In the genomic region with DNA sequence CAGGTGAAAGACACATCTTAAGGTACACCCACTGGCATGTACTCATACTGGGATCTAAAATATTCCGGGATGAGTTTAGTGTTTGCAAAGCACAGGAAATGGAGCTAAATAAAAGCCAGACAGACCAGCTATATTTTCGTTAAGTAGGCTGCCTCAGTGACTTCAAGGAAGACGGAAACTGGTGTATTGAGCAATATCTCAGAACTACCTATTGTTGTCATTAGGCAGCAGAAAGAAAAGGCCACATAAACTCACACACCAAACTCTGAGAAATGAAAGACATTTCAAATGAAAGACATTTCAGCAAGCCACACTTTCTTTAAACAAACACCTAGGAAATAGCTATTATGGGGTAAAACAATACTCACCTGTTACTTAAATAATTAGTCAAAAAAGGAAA, we compare ENCODE assay signal across 17 cellular contexts.
DNase-seq lines count a peak whose midpoint lies in the region; ATAC-seq and TF ChIP-seq lines count a peak whose summit lies in the region.
"Had no signal": no experiment of that assay in that cellular context is flagged by ENCODE, and none has a peak within 500 bp of the region (broad histone marks: within the 10 kb centered on the region; RNA-seq: fewer than 3 reads in every experiment).

No MANE protein-coding gene starts in this region.

- no peak for DNase-seq in Caco-2
- DNase-seq in GM12865 (ENCODE audit: low read depth), result peak; percentile 17
- peak; percentile 41 for DNase-seq in OCI-M1 (lab: John Stamatoyannopoulos, UW)
- DNase-seq in hepatocyte (ENCODE audit: low spot score), result no peak
- DNase-seq in EL, result no peak
- DNase-seq in activated T-cell treated with anti-CD3 and anti-CD28 coated beads, Interleukin-2, amount 50 U/mL, for 24 hours, result no peak
- no peak for DNase-seq in OCI-M2 (lab: John Stamatoyannopoulos, UW; ENCODE audit: unreplicated experiment)
- DNase-seq: 8988T; CD4-positive, CD25-positive, alpha-beta regulatory T cell; CD8-positive, alpha-beta memory T cell; COR-L47; DMS79 treated with DMSO at 0.1 percent for 48 hours; GM23248; HCEC 1CT had no signal

- CTCF ChIA-PET in Caco-2 (lab: Charles Lee), result no interaction called here

- H4K20me1 ChIP-seq in hepatocyte (ENCODE audit: insufficient read depth, poor library complexity, severe bottlenecking), result no peaks in the 10 kb centered on the region
- H4K20me1 ChIP-seq: BLaER1 treated with 17β-estradiol and CSF1 and Interleukin-3, amounts not matched to agents 10 nM and 100 nM had no signal

- H3K27ac ChIP-seq in hepatocyte, result no peak overlapping the region
- H3K27ac ChIP-seq: BLaER1 treated with 17β-estradiol and CSF1 and Interleukin-3, amounts not matched to agents 10 nM and 100 nM; GM23248 had no signal

- no peaks in the 10 kb centered on the region for H3K36me3 Mint-ChIP-seq in Caco-2 (ENCODE audit: insufficient read depth, unreplicated experiment)
- no peaks in the 10 kb centered on the region for H3K36me3 Mint-ChIP-seq in activated T-cell treated with anti-CD3 and anti-CD28 coated beads, Interleukin-2, amount 50 U/mL, for 24 hours (ENCODE audit: low read depth)
- H3K36me3 Mint-ChIP-seq: CD4-positive, CD25-positive, alpha-beta regulatory T cell; CD8-positive, alpha-beta memory T cell had no signal

- H3K27me3 ChIP-seq in Caco-2 (replicated peaks; ENCODE audit: control insufficient read depth, insufficient read depth, low read length) (no peaks in the 10 kb centered on the region), hepatocyte (no peaks in the 10 kb centered on the region)
- H3K27me3 ChIP-seq: BLaER1 treated with 17β-estradiol and CSF1 and Interleukin-3, amounts not matched to agents 10 nM and 100 nM had no signal

- H3K9me3 Mint-ChIP-seq in Caco-2 (ENCODE audit: unreplicated experiment), result peaks cover 10% of the 10 kb centered on the region
- no peaks in the 10 kb centered on the region for H3K9me3 Mint-ChIP-seq in activated T-cell treated with anti-CD3 and anti-CD28 coated beads, Interleukin-2, amount 50 U/mL, for 24 hours

- TF ChIP-seq CTCF in Caco-2 (IDR thresholded peaks at IDR 0.05; ENCODE audit: insufficient read depth in 1 of 2, low read depth in 1 of 2, low read length in 1 of 2, severe bottlenecking in 1 of 2, unreplicated experiment in 1 of 2) (no peak), GM12865 (IDR thresholded peaks at IDR 0.05; ENCODE audit: insufficient read depth, low read depth, low read length, missing control alignments) (no peak), hepatocyte (IDR thresholded peaks at IDR 0.05; ENCODE audit: poor library complexity) (no peak)

- peak overlapping the region; percentile 56 for H3K4me2 ChIP-seq in hepatocyte
- H3K4me2 ChIP-seq: BLaER1 treated with 17β-estradiol and CSF1 and Interleukin-3, amounts not matched to agents 10 nM and 100 nM had no signal

- no peak overlapping the region for H3K27ac Mint-ChIP-seq in Caco-2 (ENCODE audit: unreplicated experiment)
- H3K27ac Mint-ChIP-seq in activated T-cell treated with anti-CD3 and anti-CD28 coated beads, Interleukin-2, amount 50 U/mL, for 24 hours, result no peak overlapping the region
- H3K27ac Mint-ChIP-seq: B cell; CD4-positive, CD25-positive, alpha-beta regulatory T cell; CD8-positive, alpha-beta memory T cell had no signal

- ATAC-seq in GM21360 (IDR thresholded peaks at IDR 0.05; ENCODE audit: unreplicated experiment), result no peak

- WGBS in hepatocyte (ENCODE audit: low lambda C conversion rate, missing lambda C conversion rate), result 46% methylated on average over 3 of the region's 3 CpGs

- H3K4me3 Mint-ChIP-seq in Caco-2 (ENCODE audit: unreplicated experiment), result peak overlapping the region; percentile 43
- no peak overlapping the region for H3K4me3 Mint-ChIP-seq in activated T-cell treated with anti-CD3 and anti-CD28 coated beads, Interleukin-2, amount 50 U/mL, for 24 hours
- H3K4me3 Mint-ChIP-seq: B cell; CD4-positive, CD25-positive, alpha-beta regulatory T cell; CD8-positive, alpha-beta memory T cell had no signal

- H3K9me2 ChIP-seq in hepatocyte (replicated peaks; ENCODE audit: insufficient read depth), result no peaks in the 10 kb centered on the region

- 0 out of 2 replicates have a peak, but pooled peaks cover 6% of the 10 kb centered on the region for H3K9me3 ChIP-seq in Caco-2
- H3K9me3 ChIP-seq in hepatocyte (ENCODE audit: low read depth), result no peaks in the 10 kb centered on the region
- H3K9me3 ChIP-seq: BLaER1 treated with 17β-estradiol and CSF1 and Interleukin-3, amounts not matched to agents 10 nM and 100 nM had no signal

- H3K36me3 ChIP-seq in Caco-2 (ENCODE audit: control insufficient read depth, insufficient read depth, low read length) (no peaks in the 10 kb centered on the region), hepatocyte (replicated peaks; ENCODE audit: insufficient read depth, low read depth) (no peaks in the 10 kb centered on the region)
- H3K36me3 ChIP-seq: BLaER1 treated with 17β-estradiol and CSF1 and Interleukin-3, amounts not matched to agents 10 nM and 100 nM had no signal

- H2AFZ ChIP-seq in hepatocyte, result peak overlapping the region; percentile 38
- H2AFZ ChIP-seq: GM23248 had no signal

- no peaks in the 10 kb centered on the region for H3K79me2 ChIP-seq in hepatocyte

- no peaks in the 10 kb centered on the region for H3K27me3 Mint-ChIP-seq in Caco-2 (ENCODE audit: insufficient read depth, unreplicated experiment)
- no peaks in the 10 kb centered on the region for H3K27me3 Mint-ChIP-seq in activated T-cell treated with anti-CD3 and anti-CD28 coated beads, Interleukin-2, amount 50 U/mL, for 24 hours
- H3K27me3 Mint-ChIP-seq: B cell; CD4-positive, CD25-positive, alpha-beta regulatory T cell; CD8-positive, alpha-beta memory T cell had no signal

- POLR2A ChIA-PET in Caco-2 (lab: Charles Lee), result no interaction called here

- no peaks in the 10 kb centered on the region for H3K4me1 ChIP-seq in Caco-2
- H3K4me1 ChIP-seq in hepatocyte (ENCODE audit: insufficient read depth), result no peaks in the 10 kb centered on the region
- H3K4me1 ChIP-seq: BLaER1 treated with 17β-estradiol and CSF1 and Interleukin-3, amounts not matched to agents 10 nM and 100 nM had no signal

- no peaks in the 10 kb centered on the region for H3K4me1 Mint-ChIP-seq in Caco-2 (ENCODE audit: low read depth, unreplicated experiment)
- H3K4me1 Mint-ChIP-seq in activated T-cell treated with anti-CD3 and anti-CD28 coated beads, Interleukin-2, amount 50 U/mL, for 24 hours (ENCODE audit: low read depth), result no peaks in the 10 kb centered on the region
- H3K4me1 Mint-ChIP-seq: B cell; CD4-positive, CD25-positive, alpha-beta regulatory T cell; CD8-positive, alpha-beta memory T cell had no signal

- BruUV-seq in Caco-2 (replicated peaks; lab: Mats Ljungman, UMichigan), result no TSS peak

- H3K4me3 ChIP-seq in Caco-2 (ENCODE audit: low read depth, low read length), result no peak overlapping the region
- H3K4me3 ChIP-seq in GM12865 (ENCODE audit: low read depth, low read length), result no peak overlapping the region
- no peak overlapping the region for H3K4me3 ChIP-seq in hepatocyte
- H3K4me3 ChIP-seq: BLaER1 treated with 17β-estradiol and CSF1 and Interleukin-3, amounts not matched to agents 10 nM and 100 nM; GM23248 had no signal

- intact Hi-C loops in Caco-2 (cut with micrococcal nuclease; ENCODE audit: unreplicated experiment), result no loop called here

Comparison
In these comparisons a context has a peak if more than half of its experiments do, and no peak if none do; other contexts are left out.
1. DNase-seq: peak in GM12865 (single experiment) and OCI-M1 (single experiment); none in Caco-2 (0 of 2), hepatocyte (single experiment), EL (single experiment), activated T-cell treated with anti-CD3 and anti-CD28 coated beads, Interleukin-2, amount 50 U/mL, for 24 hours (single experiment) and OCI-M2 (single experiment).